In genomic region chr20:33490934-33491656, GRCh38 we compare ENCODE assay signal across 8 cellular contexts.
DNase-seq lines count a peak whose midpoint lies in the region; ATAC-seq and TF ChIP-seq lines count a peak whose summit lies in the region.

No MANE protein-coding gene starts in this region.

- peak overlapping the region; percentile 62 to 86 for H3K27ac Mint-ChIP-seq in stimulated activated naive CD8-positive, alpha-beta T cell treated with anti-CD3 and anti-CD28 coated beads, Interleukin-15, amount 100 ng/mL, for 72 hours

- H3K27me3 ChIP-seq in iPS DF 6.9 (ENCODE audit: control insufficient read depth, insufficient read depth, low read length): no peaks in the 10 kb centered on the region

- WGBS in iPS DF 6.9 (ENCODE audit: insufficient coverage, insufficient read length): no CpG with 5 or more reads among the region's 8 CpGs

- H3K4me1 Mint-ChIP-seq in stimulated activated naive CD8-positive, alpha-beta T cell treated with anti-CD3 and anti-CD28 coated beads, Interleukin-15, amount 100 ng/mL, for 72 hours: peaks cover 6% of the 10 kb centered on the region

- H3K4me3 ChIP-seq in WI38 (ENCODE audit: low read depth, low read length) (peak overlapping the region; percentile 73), iPS DF 6.9 (ENCODE audit: low read length) (peak overlapping the region; percentile 84; the same call in 1 of the 2 replicates)

- no peaks in the 10 kb centered on the region for H3K4me1 ChIP-seq in iPS DF 6.9 (ENCODE audit: control insufficient read depth, insufficient read depth, low read length)

- TF ChIP-seq CTCF in WI38 (IDR thresholded peaks at IDR 0.05; ENCODE audit: low read depth, low read length): no peak

- peak overlapping the region; percentile 87 to 89 for H3K4me3 Mint-ChIP-seq in stimulated activated naive CD8-positive, alpha-beta T cell treated with anti-CD3 and anti-CD28 coated beads, Interleukin-15, amount 100 ng/mL, for 72 hours

- H3K36me3 ChIP-seq in iPS DF 6.9 (ENCODE audit: control insufficient read depth, insufficient read depth, low read length): no peaks in the 10 kb centered on the region

- DNase-seq in NCI-H748 (lab: John Stamatoyannopoulos, UW; ENCODE audit: unreplicated experiment) (peak; percentile 12), NCI-H748 treated with DMSO at 0.1 percent for 48 hours (lab: John Stamatoyannopoulos, UW) (no peak), iPS DF 6.9 (ENCODE audit: low read depth, low spot score) (no peak), foreskin melanocyte (no peak)
- DNase-seq in stimulated activated naive CD8-positive, alpha-beta T cell treated with anti-CD3 and anti-CD28 coated beads, Interleukin-15, amount 100 ng/mL, for 72 hours: no peak
- DNase-seq in stimulated activated naive CD4-positive, alpha-beta T cell (lab: John Stamatoyannopoulos, UW): no peak

- H3K27ac ChIP-seq in iPS DF 6.9 (ENCODE audit: low read length): no peak overlapping the region

- ATAC-seq in stimulated activated naive CD8-positive, alpha-beta T cell treated with anti-CD3 and anti-CD28 coated beads, Interleukin-15, amount 100 ng/mL, for 72 hours: no peak
- no peak for ATAC-seq in GM18870 (IDR thresholded peaks at IDR 0.05; ENCODE audit: unreplicated experiment)

- no peaks in the 10 kb centered on the region for H3K9me3 ChIP-seq in iPS DF 6.9 (ENCODE audit: control insufficient read depth, insufficient read depth, low read length)

- H3K27me3 Mint-ChIP-seq in stimulated activated naive CD8-positive, alpha-beta T cell treated with anti-CD3 and anti-CD28 coated beads, Interleukin-15, amount 100 ng/mL, for 72 hours: no peaks in the 10 kb centered on the region

- no peaks in the 10 kb centered on the region for H3K9me3 Mint-ChIP-seq in stimulated activated naive CD8-positive, alpha-beta T cell treated with anti-CD3 and anti-CD28 coated beads, Interleukin-15, amount 100 ng/mL, for 72 hours
